8 cellular contexts compared by ENCODE assay signal in genomic region chr6:109690740-109691687, GRCh38. TPM values are rescaled to one million over a fixed set of nuclear protein-coding genes. Genes with fewer than 3 reads are reported as not detected.
A peak's percentile ranks its signal among the peaks of the same experiment; 100 is the strongest.
DNase-seq lines count a peak whose midpoint lies in the region; ATAC-seq and TF ChIP-seq lines count a peak whose summit lies in the region.

Gene AK9 (minus strand): TSS chr6:109691202. CDS start chr6:109675745, 15,457 bp downstream.
Gene FIG4 (plus strand): TSS chr6:109691296. CDS start chr6:109691436, 140 bp downstream.

- H3K79me2 ChIP-seq in DND-41 (ENCODE audit: insufficient read depth, low read length), result no peaks in the 10 kb centered on the region

- peaks cover 28% of the 10 kb centered on the region for H3K4me1 ChIP-seq in DND-41 (ENCODE audit: insufficient read depth, low read length)
- peaks cover 0 to 16% (median 2%) of the 10 kb centered on the region in 4 donors for H3K4me1 ChIP-seq in Peyer's patch
- peaks cover 12 to 13% of the 10 kb centered on the region in 2 donors for H3K4me1 ChIP-seq in naive thymus-derived CD4-positive, alpha-beta T cell (ENCODE audit: control insufficient read depth in 2 of 2, insufficient read depth in 2 of 2, low read length in 2 of 2)

- H3K27me3 ChIP-seq in DND-41 (ENCODE audit: insufficient read depth, low read length, poor library complexity) (no peaks in the 10 kb centered on the region), Peyer's patch (no peaks in the 10 kb centered on the region)
- no peaks in the 10 kb centered on the region for H3K27me3 ChIP-seq in naive thymus-derived CD4-positive, alpha-beta T cell (ENCODE audit: control insufficient read depth in 2 of 2, insufficient read depth in 2 of 2, low read length in 2 of 2)

- intact Hi-C loops in activated T-helper 1 cell treated with anti-CD3 and anti-CD28 coated beads, Interleukin-12 subunit alpha, Interleukin-12 subunit beta, Interleukin-2, Interleukin-4 antibody, amounts not matched to agents 30 ng/mL and 10 ng/mL and 1 ng/mL, durations not matched to agents 14 hours and 24 hours and 36 hours (cut with micrococcal nuclease), result loop anchor here (1.0 to 10.0 kb wide), 15 partner anchors 13 to 1616 kb away; partner anchors contain the start of genes CDC40, CDK19, CEP57L1 and GTF3C6
- intact Hi-C loops in naive thymus-derived CD4-positive, alpha-beta T cell (cut with micrococcal nuclease), result loop anchor here (1.0 to 10.0 kb wide), 33 partner anchors 14 to 1974 kb away; partner anchors contain the start of genes CDC40 (in 2 of the 2), OSTM1 (in 2 of the 2), PPIL6 (in 2 of the 2) and SMPD2 (in 2 of the 2)

- TF ChIP-seq CTCF in DND-41 (IDR thresholded peaks at IDR 0.05; ENCODE audit: borderline replicate concordance, extremely low read depth, low read length, poor library complexity, severe bottlenecking) (peak; percentile 48), Peyer's patch (IDR thresholded peaks at IDR 0.05) (peak in 3 of 6 experiments; percentile 10 to 24 (median 22))

- peak within 1 kb of the TSS; percentile 96 for H2AFZ ChIP-seq in DND-41 (ENCODE audit: low read depth, low read length)

- TF ChIP-seq POLR2A in Peyer's patch (IDR thresholded peaks at IDR 0.05), result peak; percentile 62 to 75

- H3K4me1 Mint-ChIP-seq in activated T-helper 1 cell treated with anti-CD3 and anti-CD28 coated beads, Interleukin-12 subunit alpha, Interleukin-12 subunit beta, Interleukin-2, Interleukin-4 antibody, amounts not matched to agents 30 ng/mL and 10 ng/mL and 1 ng/mL, durations not matched to agents 14 hours and 24 hours and 36 hours (ENCODE audit: low read depth), result peaks cover 47% of the 10 kb centered on the region
- peaks cover 21 to 48% (median 34%) of the 10 kb centered on the region in 7 donors for H3K4me1 Mint-ChIP-seq in naive thymus-derived CD4-positive, alpha-beta T cell
- H3K4me1 Mint-ChIP-seq in stimulated activated naive B cell treated with anti-CD40 and anti-IgM and Interleukin-4, amounts not matched to agents 10 μg/mL and 1 μg/mL and 100 μg/mL, for 72 hours, result peaks cover 21 to 47% of the 10 kb centered on the region in 2 donors

- H4K20me1 ChIP-seq in DND-41 (ENCODE audit: insufficient read depth, low read length), result no peaks in the 10 kb centered on the region

- H3K4me3 ChIP-seq in DND-41 (ENCODE audit: low read depth in 1 of 2, low read length in 2 of 2), result peak within 1 kb of the TSS; percentile 63 to 83
- peak within 1 kb of the TSS; percentile 69 to 91 (median 88) for H3K4me3 ChIP-seq in Peyer's patch
- H3K4me3 ChIP-seq in naive thymus-derived CD4-positive, alpha-beta T cell (ENCODE audit: low read length), result peak within 1 kb of the TSS; percentile 98

- ATAC-seq in DND-41 (ENCODE audit: insufficient read depth, low read depth) (peak; percentile 98), GM21786 (IDR thresholded peaks at IDR 0.05; ENCODE audit: unreplicated experiment) (peak; percentile 94)
- peak; percentile 98 for ATAC-seq in naive thymus-derived CD4-positive, alpha-beta T cell
- peak; percentile 97 for ATAC-seq in stimulated activated naive B cell treated with anti-CD40 and anti-IgM and Interleukin-4, amounts not matched to agents 10 μg/mL and 1 μg/mL and 100 μg/mL, for 72 hours (replicated peaks)

- peak within 1 kb of the TSS; percentile 90 for H3K4me2 ChIP-seq in DND-41 (ENCODE audit: insufficient read depth, low read length)

- H3K27ac ChIP-seq in DND-41 (ENCODE audit: low read length), result peak within 1 kb of the TSS; percentile 78
- H3K27ac ChIP-seq in KOPT-K1 (ENCODE audit: low read depth, low read length, poor library complexity, severe bottlenecking), result peak within 1 kb of the TSS; percentile 65
- peak within 1 kb of the TSS; percentile 81 to 90 (median 83) for H3K27ac ChIP-seq in Peyer's patch
- H3K27ac ChIP-seq in naive thymus-derived CD4-positive, alpha-beta T cell (ENCODE audit: low read depth, low read length), result peak within 1 kb of the TSS; percentile 74

- POLR2A ChIA-PET in naive thymus-derived CD4-positive, alpha-beta T cell (lab: Charles Lee), result interaction anchor here (0.6 to 2.0 kb wide), 12 partner anchors 9 to 1793 kb away, joined by 3 to 19 read pairs (median 4); partner anchors contain the start of genes CD164, CDC40, CDK19 and CEP57L1

- no peaks in the 10 kb centered on the region for H3K9me3 ChIP-seq in DND-41 (ENCODE audit: insufficient read depth, low read length, severe bottlenecking)
- H3K9me3 ChIP-seq in KOPT-K1 (ENCODE audit: insufficient read depth, low read length, poor library complexity, severe bottlenecking), result no peaks in the 10 kb centered on the region
- no peaks in the 10 kb centered on the region for H3K9me3 ChIP-seq in Peyer's patch
- H3K9me3 ChIP-seq in naive thymus-derived CD4-positive, alpha-beta T cell (ENCODE audit: control insufficient read depth in 2 of 3, low read length in 3 of 3), result no peaks in the 10 kb centered on the region

- H3K4me3 Mint-ChIP-seq in activated T-helper 1 cell treated with anti-CD3 and anti-CD28 coated beads, Interleukin-12 subunit alpha, Interleukin-12 subunit beta, Interleukin-2, Interleukin-4 antibody, amounts not matched to agents 30 ng/mL and 10 ng/mL and 1 ng/mL, durations not matched to agents 14 hours and 24 hours and 36 hours, result peak within 1 kb of the TSS; percentile 87
- peak within 1 kb of the TSS; percentile 91 to 100 (median 96) for H3K4me3 Mint-ChIP-seq in naive thymus-derived CD4-positive, alpha-beta T cell
- H3K4me3 Mint-ChIP-seq in stimulated activated naive B cell treated with anti-CD40 and anti-IgM and Interleukin-4, amounts not matched to agents 10 μg/mL and 1 μg/mL and 100 μg/mL, for 72 hours, result peak within 1 kb of the TSS; percentile 87 to 89

- peaks cover 5% of the 10 kb centered on the region for H3K36me3 Mint-ChIP-seq in activated T-helper 1 cell treated with anti-CD3 and anti-CD28 coated beads, Interleukin-12 subunit alpha, Interleukin-12 subunit beta, Interleukin-2, Interleukin-4 antibody, amounts not matched to agents 30 ng/mL and 10 ng/mL and 1 ng/mL, durations not matched to agents 14 hours and 24 hours and 36 hours (ENCODE audit: low read depth)
- H3K36me3 Mint-ChIP-seq in naive thymus-derived CD4-positive, alpha-beta T cell, result peaks cover 4 to 11% (median 7%) of the 10 kb centered on the region in 5 donors
- H3K36me3 Mint-ChIP-seq in stimulated activated naive B cell treated with anti-CD40 and anti-IgM and Interleukin-4, amounts not matched to agents 10 μg/mL and 1 μg/mL and 100 μg/mL, for 72 hours, result peaks cover 7 to 12% of the 10 kb centered on the region in 2 donors

- CTCF ChIA-PET in naive thymus-derived CD4-positive, alpha-beta T cell (lab: Charles Lee), result interaction anchor here (0.7 to 1.6 kb wide), 6 partner anchors 10 to 503 kb away, joined by 3 to 4 read pairs (median 3); partner anchors contain the start of genes PPIL6 and SMPD2

- no peaks in the 10 kb centered on the region for H3K9me3 Mint-ChIP-seq in activated T-helper 1 cell treated with anti-CD3 and anti-CD28 coated beads, Interleukin-12 subunit alpha, Interleukin-12 subunit beta, Interleukin-2, Interleukin-4 antibody, amounts not matched to agents 30 ng/mL and 10 ng/mL and 1 ng/mL, durations not matched to agents 14 hours and 24 hours and 36 hours
- H3K9me3 Mint-ChIP-seq in naive thymus-derived CD4-positive, alpha-beta T cell, result peaks cover 0 to 2% (median 0%) of the 10 kb centered on the region in 11 donors
- H3K9me3 Mint-ChIP-seq in stimulated activated naive B cell treated with anti-CD40 and anti-IgM and Interleukin-4, amounts not matched to agents 10 μg/mL and 1 μg/mL and 100 μg/mL, for 72 hours, result no peaks in the 10 kb centered on the region

- no peaks in the 10 kb centered on the region for H3K36me3 ChIP-seq in DND-41 (ENCODE audit: insufficient read depth, low read length)
- no peaks in the 10 kb centered on the region for H3K36me3 ChIP-seq in KOPT-K1 (ENCODE audit: insufficient read depth, low read length)
- no peaks in the 10 kb centered on the region for H3K36me3 ChIP-seq in Peyer's patch
- H3K36me3 ChIP-seq in naive thymus-derived CD4-positive, alpha-beta T cell (ENCODE audit: control insufficient read depth in 2 of 3, insufficient read depth in 3 of 3, low read length in 3 of 3), result peaks cover 0 to 8% (median 0%) of the 10 kb centered on the region in 3 experiments

- H3K27ac Mint-ChIP-seq in activated T-helper 1 cell treated with anti-CD3 and anti-CD28 coated beads, Interleukin-12 subunit alpha, Interleukin-12 subunit beta, Interleukin-2, Interleukin-4 antibody, amounts not matched to agents 30 ng/mL and 10 ng/mL and 1 ng/mL, durations not matched to agents 14 hours and 24 hours and 36 hours, result peak within 1 kb of the TSS; percentile 84
- peak within 1 kb of the TSS; percentile 92 to 99 (median 96) for H3K27ac Mint-ChIP-seq in naive thymus-derived CD4-positive, alpha-beta T cell
- H3K27ac Mint-ChIP-seq in stimulated activated naive B cell treated with anti-CD40 and anti-IgM and Interleukin-4, amounts not matched to agents 10 μg/mL and 1 μg/mL and 100 μg/mL, for 72 hours, result peak within 1 kb of the TSS; percentile 98

- DNase-seq in DND-41 (peak; percentile 93), Peyer's patch (peak; percentile 94 to 97 (median 96)), fibroblast of gingiva (ENCODE audit: low read depth) (peak; percentile 88)
- peak; percentile 85 for DNase-seq in activated T-helper 1 cell treated with anti-CD3 and anti-CD28 coated beads, Interleukin-12 subunit alpha, Interleukin-12 subunit beta, Interleukin-2, Interleukin-4 antibody, amounts not matched to agents 30 ng/mL and 10 ng/mL and 1 ng/mL, durations not matched to agents 14 hours and 24 hours and 36 hours (ENCODE audit: low spot score)
- DNase-seq in naive thymus-derived CD4-positive, alpha-beta T cell, result peak; percentile 72 to 88 (median 83)
- DNase-seq in stimulated activated naive B cell treated with anti-CD40 and anti-IgM and Interleukin-4, amounts not matched to agents 10 μg/mL and 1 μg/mL and 100 μg/mL, for 72 hours, result peak; percentile 88

- H3K27me3 Mint-ChIP-seq in activated T-helper 1 cell treated with anti-CD3 and anti-CD28 coated beads, Interleukin-12 subunit alpha, Interleukin-12 subunit beta, Interleukin-2, Interleukin-4 antibody, amounts not matched to agents 30 ng/mL and 10 ng/mL and 1 ng/mL, durations not matched to agents 14 hours and 24 hours and 36 hours (ENCODE audit: insufficient read depth), result peaks cover 13% of the 10 kb centered on the region
- H3K27me3 Mint-ChIP-seq in naive thymus-derived CD4-positive, alpha-beta T cell, result peaks cover 0 to 13% (median 0%) of the 10 kb centered on the region in 5 donors
- no peaks in the 10 kb centered on the region for H3K27me3 Mint-ChIP-seq in stimulated activated naive B cell treated with anti-CD40 and anti-IgM and Interleukin-4, amounts not matched to agents 10 μg/mL and 1 μg/mL and 100 μg/mL, for 72 hours

- H3K9ac ChIP-seq in DND-41 (ENCODE audit: low read depth, low read length), result peak within 1 kb of the TSS; percentile 68

RNA-seq across cellular contexts. Expression of gene AK9, which starts in this region (rescaled TPM):
- total RNA-seq in Peyer's patch, result 10 to 100 TPM in 2 of 4 donors, 1 to 10 TPM in 2; 7.9 to 66.0 (median 9.7) TPM
- total RNA-seq in activated T-helper 1 cell treated with anti-CD3 and anti-CD28 coated beads, Interleukin-12 subunit alpha, Interleukin-12 subunit beta, Interleukin-2, Interleukin-4 antibody, amounts not matched to agents 30 ng/mL and 10 ng/mL and 1 ng/mL, durations not matched to agents 14 hours and 24 hours and 36 hours, result 2.8 and 3.8 TPM in 2 replicates
- total RNA-seq in naive thymus-derived CD4-positive, alpha-beta T cell, result 10 to 100 TPM in 3 of 5 experiments, 1 to 10 TPM in 2; 5.8 to 19.5 (median 11.5) TPM
- polyA plus RNA-seq in naive thymus-derived CD4-positive, alpha-beta T cell, result 1 to 10 TPM; 5.8 to 6.8 TPM

RNA-seq across cellular contexts. Expression of gene FIG4, which starts in this region (rescaled TPM):
- 10 to 100 TPM; 14.7 to 23.9 (median 18.1) TPM for total RNA-seq in Peyer's patch
- 7.5 and 8.1 TPM in 2 replicates for total RNA-seq in activated T-helper 1 cell treated with anti-CD3 and anti-CD28 coated beads, Interleukin-12 subunit alpha, Interleukin-12 subunit beta, Interleukin-2, Interleukin-4 antibody, amounts not matched to agents 30 ng/mL and 10 ng/mL and 1 ng/mL, durations not matched to agents 14 hours and 24 hours and 36 hours
- total RNA-seq in naive thymus-derived CD4-positive, alpha-beta T cell, result 10 to 100 TPM in 4 of 5 experiments, 1 to 10 TPM in 1; 6.8 to 16.5 (median 13.0) TPM
- polyA plus RNA-seq in naive thymus-derived CD4-positive, alpha-beta T cell, result 10 to 100 TPM; 15.2 to 16.3 TPM

Comparison
In these comparisons a context has a peak if more than half of its experiments do, and no peak if none do; other contexts are left out.
1. Peak in every context shown above with its lines: DNase-seq, ATAC-seq, H3K4me3 ChIP-seq and H3K27ac ChIP-seq.